Comparison of ENCODE assay signal across 6 cellular contexts in the genomic region with DNA sequence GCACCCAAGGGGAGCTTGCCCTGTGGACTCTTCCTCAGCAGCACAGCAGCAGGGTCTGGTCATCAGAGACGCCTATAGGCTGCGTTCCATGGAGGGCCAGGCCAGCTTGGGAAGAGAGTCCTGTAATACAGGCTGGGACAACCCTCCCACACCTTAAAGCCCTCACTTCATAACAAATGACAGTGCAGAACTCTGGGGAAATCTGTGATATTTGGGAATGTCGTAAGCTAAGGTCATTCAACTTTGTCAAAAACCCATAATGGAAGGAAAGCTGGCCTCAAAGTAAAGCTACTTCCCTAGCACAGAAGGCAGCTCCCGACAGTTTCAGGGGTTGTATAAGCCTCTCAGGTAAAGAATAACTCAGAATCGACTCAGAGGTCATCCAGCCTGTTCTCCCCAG.
"Had no signal": no experiment of that assay in that cellular context is flagged by ENCODE, and none has a peak within 500 bp of the region (broad histone marks: within the 10 kb centered on the region; RNA-seq: fewer than 3 reads in every experiment).

No MANE protein-coding gene starts in this region.

- H3K27ac ChIP-seq: HL-60 had no signal

- ATAC-seq: HepG2, K562 had no signal

- H3K36me3 Mint-ChIP-seq: IgD-negative memory B cell had no signal

- H3K4me3 ChIP-seq: K562 had no signal

- DNase-seq: IMR-90, KBM-7 had no signal

- H3K4me3 Mint-ChIP-seq: IgD-negative memory B cell had no signal

- H3K27ac Mint-ChIP-seq: IgD-negative memory B cell had no signal
